In genomic region chr3:4721511-4721911, GRCh38 we compare ENCODE assay signal across 9 cellular contexts.
DNase-seq lines count a peak whose midpoint lies in the region; ATAC-seq and TF ChIP-seq lines count a peak whose summit lies in the region.
"Had no signal": no experiment of that assay in that cellular context is flagged by ENCODE, and none has a peak within 500 bp of the region (broad histone marks: within the 10 kb centered on the region; RNA-seq: fewer than 3 reads in every experiment).

No MANE protein-coding gene starts in this region.

- H3K4me1 ChIP-seq in fibroblast of lung (ENCODE audit: control insufficient read depth, extremely low read depth, insufficient read depth, low read length) (peaks cover 24% of the 10 kb centered on the region), psoas muscle (peaks cover 48% of the 10 kb centered on the region)

- DNase-seq in BJ (ENCODE audit: low read depth) (peak; percentile 65), fibroblast of lung (ENCODE audit: low read depth in 2 of 2) (peak in 1 of 2 donors; percentile 99), psoas muscle (no peak), ecto neural progenitor cell (ENCODE audit: low spot score) (no peak), NAMALWA (ENCODE audit: low spot score) (no peak)
- DNase-seq: activated naive CD4-positive, alpha-beta T cell treated with Interleukin-2 at 50 U/mL for 16 hours had no signal

- no peak overlapping the region for H3K9ac ChIP-seq in fibroblast of lung (ENCODE audit: insufficient read depth, low read length)

- H3K27ac ChIP-seq in fibroblast of lung (ENCODE audit: insufficient read depth, low read length) (peak overlapping the region; percentile 68), psoas muscle (peak overlapping the region; percentile 42)

- no peak overlapping the region for H2AFZ ChIP-seq in fibroblast of lung (ENCODE audit: low read length)

- ATAC-seq in SK-N-SH treated with all-trans-retinoic acid at 6 μM for 48 hours (peak; percentile 80), psoas muscle (peak in 1 of 4 donors; percentile 3), GM19463 (IDR thresholded peaks at IDR 0.05; ENCODE audit: unreplicated experiment) (no peak), GM18861 (IDR thresholded peaks at IDR 0.05; ENCODE audit: unreplicated experiment) (no peak)

- intact Hi-C loops in psoas muscle (cut with DNase I): loop anchor here (2.0 to 5.0 kb wide), 5 partner anchors 56 to 261 kb away; no protein-coding TSS in a partner anchor

- TF ChIP-seq CTCF in BJ (IDR thresholded peaks at IDR 0.05; ENCODE audit: insufficient read depth, low read depth, low read length): no peak
- TF ChIP-seq CTCF in fibroblast of lung (conservative IDR thresholded peaks at IDR 0.05 in 1 of 2, IDR thresholded peaks at IDR 0.05 in 1 of 2; ENCODE audit: low read depth in 1 of 2, low read length in 2 of 2): no peak
- no peak for TF ChIP-seq CTCF in psoas muscle (IDR thresholded peaks at IDR 0.05)

- no peaks in the 10 kb centered on the region for H3K79me2 ChIP-seq in fibroblast of lung (ENCODE audit: control insufficient read depth, insufficient read depth, low read length)

- H3K4me3 ChIP-seq in BJ (ENCODE audit: low read depth, low read length): no peak overlapping the region
- no peak overlapping the region for H3K4me3 ChIP-seq in fibroblast of lung (replicated peaks in 1 of 4; ENCODE audit: control extremely low read depth in 1 of 4, insufficient read depth in 1 of 4, low read depth in 3 of 4, low read length in 4 of 4)
- no peak overlapping the region for H3K4me3 ChIP-seq in psoas muscle

- WGBS in psoas muscle, 3 donors: 69 to 84% (median 77%) methylated on average over 9 of the region's 9 CpGs

- H4K20me1 ChIP-seq in fibroblast of lung (ENCODE audit: control insufficient read depth, extremely low read depth, insufficient read depth, low read length): no peaks in the 10 kb centered on the region

- CTCF ChIA-PET in BJ (lab: Yijun Ruan, JAX): interaction anchor here (0.6 to 2.7 kb wide), 12 partner anchors 10 to 336 kb away, joined by 3 to 14 read pairs (median 7); no protein-coding TSS in a partner anchor

- peak overlapping the region; percentile 72 for H3K4me2 ChIP-seq in fibroblast of lung (ENCODE audit: extremely low read depth, insufficient read depth, low read length)

- H3K36me3 ChIP-seq in BJ (ENCODE audit: control insufficient read depth, insufficient read depth, low read length) (no peaks in the 10 kb centered on the region), fibroblast of lung (ENCODE audit: control insufficient read depth, insufficient read depth, low read length) (no peaks in the 10 kb centered on the region), psoas muscle (ENCODE audit: insufficient read depth in 1 of 2, low read depth in 1 of 2) (no peaks in the 10 kb centered on the region)

- POLR2A ChIA-PET in BJ (lab: Charles Lee): no interaction called here

- no peaks in the 10 kb centered on the region for H3K27me3 ChIP-seq in BJ (ENCODE audit: control insufficient read depth, insufficient read depth, low read length)
- H3K27me3 ChIP-seq in fibroblast of lung (ENCODE audit: control insufficient read depth, insufficient read depth, low read length): no peaks in the 10 kb centered on the region
- no peaks in the 10 kb centered on the region for H3K27me3 ChIP-seq in psoas muscle (ENCODE audit: insufficient read depth in 3 of 3, low read length in 2 of 3)

- H3K9me3 ChIP-seq in fibroblast of lung (ENCODE audit: control insufficient read depth, insufficient read depth, low read depth, low read length) (no peaks in the 10 kb centered on the region), psoas muscle (no peaks in the 10 kb centered on the region)

TF ChIP-seq in SK-N-SH treated with all-trans-retinoic acid at 6 μM for 48 hours, 23 proteins besides CTCF, POLR2A, EP300 and RAD21:
- TF ChIP-seq ZNF8 (CRISPR knock-in tag; IDR thresholded peaks at IDR 0.05): no peak
- peak; percentile 34; the same call in 1 of the 2 replicates for TF ChIP-seq ISL1 (CRISPR knock-in tag; IDR thresholded peaks at IDR 0.05)
- 0 out of 2 replicates have a peak, but pooled peaks have one; percentile 63 for TF ChIP-seq CSDC2 (CRISPR knock-in tag; IDR thresholded peaks at IDR 0.05)
- no peak for TF ChIP-seq GLIS3 (CRISPR knock-in tag; IDR thresholded peaks at IDR 0.05)
- no peak for TF ChIP-seq ZFP3 (CRISPR knock-in tag; IDR thresholded peaks at IDR 0.05)
- TF ChIP-seq TCF4 (CRISPR knock-in tag; IDR thresholded peaks at IDR 0.05; ENCODE audit: borderline replicate concordance): no peak
- TF ChIP-seq PPARA (CRISPR knock-in tag; IDR thresholded peaks at IDR 0.05; ENCODE audit: borderline replicate concordance): no peak
